In genomic region chr16:80509872-80510271, GRCh38 we compare ENCODE assay signal across 24 cellular contexts. TPM values are rescaled to one million over a fixed set of nuclear protein-coding genes. Genes with fewer than 3 reads are reported as not detected.
"Had no signal": no experiment of that assay in that cellular context is flagged by ENCODE, and none has a peak within 500 bp of the region (broad histone marks: within the 10 kb centered on the region; RNA-seq: fewer than 3 reads in every experiment).

No MANE protein-coding gene starts in this region.

- H3K9me3 Mint-ChIP-seq: activated naive CD4-positive, alpha-beta T cell treated with anti-CD3 and anti-CD28 coated beads for 36 hours; activated naive CD8-positive, alpha-beta T cell treated with anti-CD3 and anti-CD28 coated beads, Interleukin-2, amount 50 U/mL, for 24 hours; activated T-helper 2 cell treated with anti-CD3 and anti-CD28 coated beads, Interferon-gamma antibody, Interleukin-2, Interleukin-4, amounts not matched to agents 10 μg/mL and 5 μg/mL and 100 μg/mL, durations not matched to agents 14 hours and 24 hours and 36 hours; nephron; stimulated activated naive B cell treated with anti-CD40 and anti-IgM and Interleukin-4, amounts not matched to agents 10 μg/mL and 1 μg/mL and 100 μg/mL, for 72 hours had no signal

- H3K36me3 Mint-ChIP-seq: stimulated activated naive B cell treated with anti-CD40 and anti-IgM and Interleukin-4, amounts not matched to agents 10 μg/mL and 1 μg/mL and 100 μg/mL, for 72 hours had no signal

- H3K27ac Mint-ChIP-seq: activated naive CD4-positive, alpha-beta T cell treated with anti-CD3 and anti-CD28 coated beads for 36 hours; activated naive CD8-positive, alpha-beta T cell treated with anti-CD3 and anti-CD28 coated beads, Interleukin-2, amount 50 U/mL, for 24 hours; activated T-helper 2 cell treated with anti-CD3 and anti-CD28 coated beads, Interferon-gamma antibody, Interleukin-2, Interleukin-4, amounts not matched to agents 10 μg/mL and 5 μg/mL and 100 μg/mL, durations not matched to agents 14 hours and 24 hours and 36 hours; nephron; stimulated activated naive B cell treated with anti-CD40 and anti-IgM and Interleukin-4, amounts not matched to agents 10 μg/mL and 1 μg/mL and 100 μg/mL, for 72 hours had no signal

- H3K4me1 Mint-ChIP-seq: activated naive CD8-positive, alpha-beta T cell treated with anti-CD3 and anti-CD28 coated beads, Interleukin-2, amount 50 U/mL, for 24 hours had no signal

- H3K4me3 Mint-ChIP-seq: activated naive CD4-positive, alpha-beta T cell treated with anti-CD3 and anti-CD28 coated beads for 36 hours; activated naive CD8-positive, alpha-beta T cell treated with anti-CD3 and anti-CD28 coated beads, Interleukin-2, amount 50 U/mL, for 24 hours; nephron; stimulated activated naive B cell treated with anti-CD40 and anti-IgM and Interleukin-4, amounts not matched to agents 10 μg/mL and 1 μg/mL and 100 μg/mL, for 72 hours had no signal

- ATAC-seq: activated CD4-positive, CD25-positive, alpha-beta regulatory T cell treated with anti-CD3 and anti-CD28 coated beads, Interleukin-2, amount 50 U/mL, for 24 hours; activated naive CD8-positive, alpha-beta T cell treated with anti-CD3 and anti-CD28 coated beads, Interleukin-2, amount 50 U/mL, for 24 hours; right cardiac atrium; stimulated activated naive B cell treated with anti-CD40 and anti-IgM and Interleukin-4, amounts not matched to agents 10 μg/mL and 1 μg/mL and 100 μg/mL, for 72 hours had no signal

- DNase-seq: activated CD4-positive, alpha-beta T cell treated with anti-CD3 and anti-CD28 coated beads, Interleukin-2, amount 50 U/mL, for 4 hours; activated naive CD4-positive, alpha-beta T cell treated with anti-CD3 and anti-CD28 coated beads for 36 hours; activated naive CD8-positive, alpha-beta T cell treated with anti-CD3 and anti-CD28 coated beads, Interleukin-2, amount 50 U/mL, for 24 hours; activated T-cell treated with anti-CD3 and anti-CD28 coated beads, Interleukin-2, amount 50 U/mL, for 1 hour; aorta; cerebellar nuclear complex; effector CD8-positive, alpha-beta T cell; foreskin fibroblast; glutamatergic neuron; hypothalamus; kidney glomerular epithelial cell; mesendoderm; occipital lobe; right cardiac atrium; stimulated activated CD4-positive, alpha-beta T cell treated with anti-CD3 and anti-CD28 coated beads, Interleukin-15, amount 100 ng/mL, for 24 hours; stimulated activated CD4-positive, alpha-beta T cell treated with anti-CD3 and anti-CD28 coated beads, Interleukin-4, amount 100 ng/mL, for 1 hour; stimulated activated naive B cell treated with anti-CD40 and anti-IgM and Interleukin-4, amounts not matched to agents 10 μg/mL and 1 μg/mL and 100 μg/mL, for 72 hours; substantia nigra; trophoblast cell had no signal

RNA-seq across cellular contexts. Expression of gene DYNLRB2, which starts 30.9 kb away (rescaled TPM):
- total RNA-seq: activated naive CD4-positive, alpha-beta T cell treated with anti-CD3 and anti-CD28 coated beads for 36 hours; activated T-helper 2 cell treated with anti-CD3 and anti-CD28 coated beads, Interferon-gamma antibody, Interleukin-2, Interleukin-4, amounts not matched to agents 10 μg/mL and 5 μg/mL and 100 μg/mL, durations not matched to agents 14 hours and 24 hours and 36 hours; aorta; endothelial cell of umbilical vein; liver had no signal
